1 cellular context compared by ENCODE assay signal in the genomic region with DNA sequence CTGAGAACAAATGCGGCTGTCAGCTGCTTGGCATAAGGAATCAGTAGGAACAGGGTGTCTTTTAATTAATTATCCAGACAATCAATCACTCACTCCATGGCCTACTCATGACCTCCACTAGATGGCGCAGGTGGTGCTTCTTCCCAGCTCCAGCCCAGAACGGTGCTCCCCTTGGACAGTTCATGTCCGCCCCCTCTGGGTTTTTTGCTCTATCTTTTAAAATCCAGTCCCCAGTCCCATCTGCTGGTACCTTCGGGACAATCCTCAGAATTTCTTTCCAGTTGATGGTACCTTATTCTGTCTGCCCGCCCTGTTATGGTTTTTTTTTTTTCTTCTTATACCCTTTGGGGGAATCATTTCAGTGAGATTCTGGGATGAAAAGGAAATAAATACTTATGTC.
TF ChIP-seq lines count a peak whose summit lies in the region.

No MANE protein-coding gene starts in this region.

TF ChIP-seq in A549, 52 proteins besides CTCF, POLR2A, EP300 and RAD21 (continued from another document):
- TF ChIP-seq NFE2L2 (conservative IDR thresholded peaks at IDR 0.05; ENCODE audit: low read length) (no peak), EHMT2 (IDR thresholded peaks at IDR 0.05; ENCODE audit: low read depth) (no peak), ZSCAN20 (CRISPR knock-in tag; IDR thresholded peaks at IDR 0.05) (no peak), ELK1 (IDR thresholded peaks at IDR 0.05; ENCODE audit: low read depth, low read length) (no peak)
